28 cellular contexts compared by ENCODE assay signal in the genomic region with DNA sequence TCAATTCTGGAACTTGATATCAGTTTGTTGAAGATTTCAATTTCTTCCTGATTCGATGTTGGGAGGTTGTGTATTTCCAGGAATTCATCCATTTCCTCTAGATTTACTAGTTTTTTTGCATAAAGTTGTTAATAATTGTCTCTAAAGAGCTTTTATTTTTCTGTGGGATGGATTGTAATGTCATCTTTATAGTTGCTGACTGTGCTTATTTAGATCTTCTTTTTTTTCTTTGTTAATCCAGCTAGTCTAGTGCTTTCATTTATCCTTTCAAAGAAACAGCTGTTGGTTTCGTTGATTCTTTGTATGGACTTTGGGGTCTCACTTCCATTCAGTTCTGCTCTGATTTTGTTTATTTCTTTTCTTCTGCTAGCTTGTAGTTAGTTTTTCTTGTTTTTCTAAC.
DNase-seq lines count a peak whose midpoint lies in the region; ATAC-seq, FAIRE-seq and TF ChIP-seq lines count a peak whose summit lies in the region.
"Had no signal": no experiment of that assay in that cellular context is flagged by ENCODE, and none has a peak within 500 bp of the region (broad histone marks: within the 10 kb centered on the region; RNA-seq: fewer than 3 reads in every experiment).

No MANE protein-coding gene starts in this region.

- no peak overlapping the region for H3K4me3 ChIP-seq in A549
- H3K4me3 ChIP-seq in IMR-90 (ENCODE audit: insufficient read depth, low read depth, low read length), result no peak overlapping the region
- H3K4me3 ChIP-seq: BLaER1, GM12878 had no signal

- no peaks in the 10 kb centered on the region for H3K27me3 ChIP-seq in IMR-90 (ENCODE audit: control insufficient read depth, insufficient read depth, low read length)
- H3K27me3 ChIP-seq: BE2C, BLaER1 had no signal

- no peaks in the 10 kb centered on the region for H3K9me3 ChIP-seq in A549
- H3K9me3 ChIP-seq in IMR-90 (ENCODE audit: control insufficient read depth, insufficient read depth, low read length), result no peaks in the 10 kb centered on the region; the same call in 1 of the 2 replicates
- H3K9me3 ChIP-seq: BE2C, BLaER1 had no signal

- H4K91ac ChIP-seq in IMR-90 (ENCODE audit: insufficient read depth, low read depth, low read length), result no peak overlapping the region

- no peak for TF ChIP-seq EP300 in A549 (IDR thresholded peaks at IDR 0.05)

- dilution Hi-C loops in IMR-90 (cut with HindIII; ENCODE audit: low sequenced_read_pairs, unreplicated experiment), result no loop called here

- BruUV-seq in IMR-90 (replicated peaks; lab: Mats Ljungman, UMichigan), result no TSS peak

- no peaks in the 10 kb centered on the region for H3K36me3 ChIP-seq in IMR-90 (ENCODE audit: control insufficient read depth, insufficient read depth, low read length)
- H3K36me3 ChIP-seq: BE2C, BLaER1 had no signal

- POLR2A ChIA-PET in A549 (lab: Yijun Ruan, JAX), result no interaction called here
- POLR2A ChIA-PET in IMR-90 (lab: Charles Lee; ENCODE audit: unreplicated experiment), result no interaction called here
- POLR2A ChIA-PET in activated CD8-positive, alpha-beta T cell treated with anti-CD3 and anti-CD28 coated beads for 36 hours (lab: Charles Lee), result no interaction called here

- no peak overlapping the region for H2BK120ac ChIP-seq in IMR-90 (ENCODE audit: low read depth, low read length)

- no peak overlapping the region for H2AFZ ChIP-seq in IMR-90 (replicated peaks; ENCODE audit: low read length, poor library complexity)

- no peak overlapping the region for H3K23ac ChIP-seq in IMR-90 (ENCODE audit: low read depth, low read length)

- H4K5ac ChIP-seq in IMR-90 (ENCODE audit: low read depth, low read length), result no peak overlapping the region

- no peak overlapping the region for H3K4me3 Mint-ChIP-seq in nephron
- no peak overlapping the region for H3K4me3 Mint-ChIP-seq in activated CD8-positive, alpha-beta T cell treated with anti-CD3 and anti-CD28 coated beads for 36 hours
- H3K4me3 Mint-ChIP-seq: CD14-positive monocyte; CD4-positive, alpha-beta memory T cell; CD4-positive, CD25-positive, alpha-beta regulatory T cell; CD8-positive, alpha-beta memory T cell had no signal

- DNase-seq in A549 (ENCODE audit: low read depth in 1 of 2, low spot score in 1 of 2), result no peak
- no peak for DNase-seq in IMR-90
- DNase-seq in dedifferentiated amniotic fluid mesenchymal stem cell (ENCODE audit: extremely low spot score), result peak; percentile 1
- DNase-seq in caudate nucleus (lab: John Stamatoyannopoulos, UW), result no peak
- no peak for DNase-seq in activated CD8-positive, alpha-beta T cell treated with anti-CD3 and anti-CD28 coated beads for 36 hours
- DNase-seq: 8988T; BE2C; C1 segment of cervical spinal cord; CD4-positive, alpha-beta memory T cell; CD4-positive, CD25-positive, alpha-beta regulatory T cell; CD8-positive, alpha-beta memory T cell; COR-L47; DMS 273 treated with DMSO at 0.1 percent for 48 hours; DMS153; DMS53; DMS79; DND-41; EL; GDM1 had no signal

- no peak overlapping the region for H3K4ac ChIP-seq in IMR-90 (ENCODE audit: low read depth, low read length)

- H3K36me3 Mint-ChIP-seq in nephron (ENCODE audit: low read depth), result peaks cover 3% of the 10 kb centered on the region
- no peaks in the 10 kb centered on the region for H3K36me3 Mint-ChIP-seq in activated CD8-positive, alpha-beta T cell treated with anti-CD3 and anti-CD28 coated beads for 36 hours (ENCODE audit: low read depth)
- H3K36me3 Mint-ChIP-seq: CD14-positive monocyte; CD4-positive, CD25-positive, alpha-beta regulatory T cell had no signal

- no peaks in the 10 kb centered on the region for H3K9me1 ChIP-seq in IMR-90 (ENCODE audit: insufficient read depth, low read length)

- WGBS in A549 (ENCODE audit: missing lambda C conversion rate), result 3% methylated on average over 2 of the region's 2 CpGs
- no CpG with 5 or more reads among the region's 2 CpGs for WGBS in IMR-90 (ENCODE audit: extremely low coverage in 2 of 2, insufficient read length in 1 of 2), 2 experiments

- intact Hi-C loops in IMR-90 (cut with micrococcal nuclease), result no loop called here
- intact Hi-C loops in activated CD8-positive, alpha-beta T cell treated with anti-CD3 and anti-CD28 coated beads for 36 hours (cut with micrococcal nuclease), result no loop called here

- H3K27ac Mint-ChIP-seq in nephron, result peak overlapping the region; percentile 13 to 70 (median 36)
- no peak overlapping the region for H3K27ac Mint-ChIP-seq in activated CD8-positive, alpha-beta T cell treated with anti-CD3 and anti-CD28 coated beads for 36 hours
- H3K27ac Mint-ChIP-seq: CD14-positive monocyte; CD4-positive, alpha-beta memory T cell; CD4-positive, CD25-positive, alpha-beta regulatory T cell; CD8-positive, alpha-beta memory T cell had no signal

- no peaks in the 10 kb centered on the region for H4K20me1 ChIP-seq in IMR-90 (ENCODE audit: insufficient read depth, low read length)
- H4K20me1 ChIP-seq: BLaER1 had no signal

- no peak overlapping the region for H2BK15ac ChIP-seq in IMR-90 (ENCODE audit: low read depth, low read length)

- no peak for TF ChIP-seq POLR2A in A549 (IDR thresholded peaks at IDR 0.05; ENCODE audit: low read length)
- TF ChIP-seq POLR2A in IMR-90 (IDR thresholded peaks at IDR 0.05; ENCODE audit: low read depth, low read length), result no peak

- no peak for TF ChIP-seq CTCF in A549 (IDR thresholded peaks at IDR 0.05)
- no peak for TF ChIP-seq CTCF in IMR-90 (conservative IDR thresholded peaks at IDR 0.05; ENCODE audit: low read depth, low read length)
- TF ChIP-seq CTCF in nephron (IDR thresholded peaks at IDR 0.05; ENCODE audit: unreplicated experiment in 3 of 3), result no peak
- no peak for TF ChIP-seq CTCF in activated CD8-positive, alpha-beta T cell treated with anti-CD3 and anti-CD28 coated beads for 36 hours (IDR thresholded peaks at IDR 0.05)

- TF ChIP-seq RAD21 in A549 (conservative IDR thresholded peaks at IDR 0.05 in 1 of 2, IDR thresholded peaks at IDR 0.05 in 1 of 2) (no peak), IMR-90 (IDR thresholded peaks at IDR 0.05; ENCODE audit: low read length) (no peak)

- H3K79me1 ChIP-seq in IMR-90 (ENCODE audit: low read depth in 1 of 2, low read length in 2 of 2), result no peaks in the 10 kb centered on the region

- CTCF ChIA-PET in A549 (lab: Yijun Ruan, JAX), result no interaction called here
- CTCF ChIA-PET in IMR-90 (lab: Yijun Ruan, JAX), result no interaction called here
- CTCF ChIA-PET in activated CD8-positive, alpha-beta T cell treated with anti-CD3 and anti-CD28 coated beads for 36 hours (lab: Charles Lee), result no interaction called here

- no peaks in the 10 kb centered on the region for H3K27me3 Mint-ChIP-seq in nephron (ENCODE audit: low read depth)
- no peaks in the 10 kb centered on the region for H3K27me3 Mint-ChIP-seq in activated CD8-positive, alpha-beta T cell treated with anti-CD3 and anti-CD28 coated beads for 36 hours
- H3K27me3 Mint-ChIP-seq: CD4-positive, alpha-beta memory T cell; CD4-positive, CD25-positive, alpha-beta regulatory T cell had no signal

- H2AK5ac ChIP-seq in IMR-90 (ENCODE audit: low read depth, low read length), result no peak overlapping the region

- no peak overlapping the region for H2BK20ac ChIP-seq in IMR-90 (ENCODE audit: low read depth, low read length)

- H3K27ac ChIP-seq in A549 (no peak overlapping the region), IMR-90 (ENCODE audit: insufficient read depth, low read length) (no peak overlapping the region), caudate nucleus (ENCODE audit: low read depth, low read length) (no peak overlapping the region)
- H3K27ac ChIP-seq: BLaER1 had no signal

- H4K8ac ChIP-seq in IMR-90 (ENCODE audit: low read depth in 2 of 2, low read length in 2 of 2), result no peak overlapping the region

- no peak overlapping the region for H3K56ac ChIP-seq in IMR-90 (ENCODE audit: extremely low read depth, insufficient read depth, low read length)

- no peak overlapping the region for H2BK5ac ChIP-seq in IMR-90 (ENCODE audit: low read depth, low read length, poor library complexity, severe bottlenecking)

- no peak overlapping the region for H3K14ac ChIP-seq in IMR-90 (replicated peaks; ENCODE audit: low read depth, low read length)

- ATAC-seq in A549 (no peak), IMR-90 (ENCODE audit: low read depth) (no peak), HG03521 (IDR thresholded peaks at IDR 0.05; ENCODE audit: unreplicated experiment) (no peak), HG03342 (IDR thresholded peaks at IDR 0.05; ENCODE audit: unreplicated experiment) (no peak)
- ATAC-seq in activated CD8-positive, alpha-beta T cell treated with anti-CD3 and anti-CD28 coated beads for 36 hours, result no peak
- ATAC-seq: GM12878 had no signal

- no peak overlapping the region for H3K18ac ChIP-seq in IMR-90 (ENCODE audit: low read depth, low read length)

- H2AK9ac ChIP-seq in IMR-90 (replicated peaks; ENCODE audit: low read depth, low read length, poor library complexity), result no peak overlapping the region

- H3K9ac ChIP-seq in IMR-90 (ENCODE audit: low read depth, low read length), result no peak overlapping the region
- H3K9ac ChIP-seq: BLaER1 had no signal

- H3K4me1 Mint-ChIP-seq in nephron, result peaks cover 9% of the 10 kb centered on the region
- H3K4me1 Mint-ChIP-seq in activated CD8-positive, alpha-beta T cell treated with anti-CD3 and anti-CD28 coated beads for 36 hours (ENCODE audit: low read depth), result no peaks in the 10 kb centered on the region
- H3K4me1 Mint-ChIP-seq: CD14-positive monocyte; CD4-positive, CD25-positive, alpha-beta regulatory T cell had no signal

- peaks cover 35% of the 10 kb centered on the region for H3K9me3 Mint-ChIP-seq in nephron
- peaks cover 5% of the 10 kb centered on the region for H3K9me3 Mint-ChIP-seq in activated CD8-positive, alpha-beta T cell treated with anti-CD3 and anti-CD28 coated beads for 36 hours

- FAIRE-seq in A549 (lab: Jason Lieb, UNC), result no peak
- FAIRE-seq: A204.1, GM12878, GM12892, GM18507 had no signal

- no peaks in the 10 kb centered on the region for H3K4me1 ChIP-seq in A549
- no peaks in the 10 kb centered on the region for H3K4me1 ChIP-seq in IMR-90 (ENCODE audit: control insufficient read depth, insufficient read depth, low read length)
- H3K4me1 ChIP-seq: BE2C, BLaER1 had no signal

- H3K4me2 ChIP-seq in A549, result no peak overlapping the region
- H3K4me2 ChIP-seq in IMR-90 (ENCODE audit: low read depth, low read length), result no peak overlapping the region
- H3K4me2 ChIP-seq: BLaER1 had no signal

- in situ Hi-C loops in IMR-90 (cut with MboI; ENCODE audit: low sequenced_read_pairs), result no loop called here

TF ChIP-seq in A549, 52 proteins besides CTCF, POLR2A, EP300 and RAD21:
- no peak for TF ChIP-seq JUNB (IDR thresholded peaks at IDR 0.05)
- no peak for TF ChIP-seq TP53 (CRISPR knock-in tag; IDR thresholded peaks at IDR 0.05)
- TF ChIP-seq MAFK (IDR thresholded peaks at IDR 0.05; ENCODE audit: partially characterized antibody), result peak; percentile 27
- no peak for TF ChIP-seq MAZ (IDR thresholded peaks at IDR 0.05; ENCODE audit: borderline replicate concordance, low read depth, low read length)

TF ChIP-seq in IMR-90, 13 proteins besides CTCF, POLR2A, EP300 and RAD21 (continues in another document):
- TF ChIP-seq BHLHE40 (IDR thresholded peaks at IDR 0.05; ENCODE audit: low read depth, low read length) (no peak), SMC3 (IDR thresholded peaks at IDR 0.05; ENCODE audit: low read depth, low read length) (no peak), FOS (IDR thresholded peaks at IDR 0.05; ENCODE audit: low read depth, low read length) (no peak), MAFK (IDR thresholded peaks at IDR 0.05; ENCODE audit: low read depth, low read length) (peak; percentile 68)
